In the genomic region with DNA sequence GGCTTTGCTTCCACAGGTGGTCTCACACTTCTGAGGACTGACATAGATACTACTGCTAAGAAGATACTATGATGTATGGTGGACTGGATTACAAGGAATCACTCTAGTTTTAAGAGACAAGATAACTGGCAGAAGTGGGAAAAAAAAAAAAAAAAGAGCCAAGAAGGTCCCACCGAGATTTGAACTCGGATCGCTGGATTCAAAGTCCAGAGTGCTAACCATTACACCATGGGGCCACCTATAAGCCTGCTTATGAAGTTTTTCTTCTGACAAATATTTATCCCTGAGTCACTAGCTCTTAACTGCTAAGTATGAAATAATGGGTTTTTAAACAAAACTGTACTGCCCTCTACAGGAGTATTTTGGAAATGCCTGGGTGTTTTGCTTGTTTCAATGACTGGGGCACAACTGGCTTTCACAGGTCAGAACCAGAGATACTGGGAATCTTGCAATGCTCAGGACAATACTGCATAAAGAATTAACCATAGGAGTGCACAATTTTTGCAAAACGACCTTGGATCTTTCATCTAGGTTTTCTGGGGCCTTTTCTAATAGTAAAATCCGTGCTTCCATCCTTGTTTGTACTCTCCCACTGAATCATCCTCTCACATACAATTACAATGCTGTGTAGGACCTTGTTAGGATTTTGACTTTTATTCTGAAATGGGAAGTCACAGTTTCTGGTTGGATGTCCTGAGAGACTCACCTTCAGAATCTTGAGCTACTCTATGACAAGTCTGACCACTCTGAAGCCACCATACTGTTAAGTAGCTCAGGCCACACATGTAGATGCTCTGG, we compare ENCODE assay signal across 8 cellular contexts.
DNase-seq lines count a peak whose midpoint lies in the region; ATAC-seq and TF ChIP-seq lines count a peak whose summit lies in the region.

No MANE protein-coding gene starts in this region.

- H3K9me3 Mint-ChIP-seq in memory B cell = no peaks in the 10 kb centered on the region

- no peak overlapping the region for H3K27ac ChIP-seq in dorsolateral prefrontal cortex
- no peak overlapping the region for H3K27ac ChIP-seq in tibial artery

- peak overlapping the region; percentile 87 for H3K27ac Mint-ChIP-seq in memory B cell

- intact Hi-C loops in dorsolateral prefrontal cortex (cut with DNase I) = loop anchor here in 1 of 2 donors (5.0 kb wide), 1 partner anchor 279 kb away; no protein-coding TSS in a partner anchor
- intact Hi-C loops in tibial artery (cut with DNase I; ENCODE audit: low total_unique reads) = loop anchor here (5.0 kb wide), 1 partner anchor 619 kb away; no protein-coding TSS in a partner anchor

- H3K4me3 ChIP-seq in dorsolateral prefrontal cortex (peak overlapping the region in 1 of 59 donors; percentile 8), tibial artery (no peak overlapping the region)

- ATAC-seq in HG03135 (IDR thresholded peaks at IDR 0.05; ENCODE audit: unreplicated experiment) (peak; percentile 50), memory B cell (ENCODE audit: low read depth) (peak; percentile 61)

- peaks cover 12% of the 10 kb centered on the region for H3K4me1 Mint-ChIP-seq in memory B cell

- DNase-seq in ACHN (peak; percentile 90), GM13976 (ENCODE audit: low spot score) (peak; percentile 59), NCI-H2171 (lab: John Stamatoyannopoulos, UW) (peak; percentile 47), UCSD-AML1 (lab: John Stamatoyannopoulos, UW; ENCODE audit: unreplicated experiment) (peak; percentile 24), dorsolateral prefrontal cortex (peak in 1 of 10 donors; percentile 40), memory B cell (ENCODE audit: low spot score in 2 of 2) (peak; percentile 76 to 84), tibial artery (no peak)

- H3K27me3 Mint-ChIP-seq in memory B cell = no peaks in the 10 kb centered on the region

- no peak overlapping the region for H3K4me3 Mint-ChIP-seq in memory B cell

- H3K27me3 ChIP-seq in dorsolateral prefrontal cortex (peaks cover 0 to 15% (median 0%) of the 10 kb centered on the region in 45 donors), tibial artery (no peaks in the 10 kb centered on the region)

- H3K4me1 ChIP-seq in tibial artery = peaks cover 0 to 15% (median 7%) of the 10 kb centered on the region in 4 donors

- TF ChIP-seq CTCF in GM13976 (IDR thresholded peaks at IDR 0.05; ENCODE audit: borderline replicate concordance, control extremely low read depth, extremely low read depth, insufficient read depth, missing control alignments) (peak; percentile 72), dorsolateral prefrontal cortex (IDR thresholded peaks at IDR 0.05 in 54 of 56, conservative IDR thresholded peaks at IDR 0.05 in 2 of 56; ENCODE audit: low read depth in 1 of 56, partially characterized antibody in 56 of 56) (peak; percentile 63 to 90 (median 82)), tibial artery (IDR thresholded peaks at IDR 0.05) (peak; percentile 80 to 85)

- no peaks in the 10 kb centered on the region for H3K9me3 ChIP-seq in tibial artery

- H3K36me3 Mint-ChIP-seq in memory B cell = no peaks in the 10 kb centered on the region

- in situ Hi-C loops in ACHN (cut with HindIII; ENCODE audit: low pct_ligation_motif_present, low pct_unique_long_range_greater_than_20kb, low sequenced_read_pairs) = no loop called here
- in situ Hi-C loops in GM13976 (cut with MboI; ENCODE audit: low sequenced_read_pairs, unreplicated experiment) = no loop called here

- H3K36me3 ChIP-seq in tibial artery = no peaks in the 10 kb centered on the region

Comparison
In these comparisons a context has a peak if more than half of its experiments do, and no peak if none do; other contexts are left out.
1. DNase-seq: peak in ACHN (single experiment), GM13976 (single experiment), NCI-H2171 (single experiment), UCSD-AML1 (single experiment) and memory B cell (2 of 2); none in tibial artery (0 of 2).
2. Peak in every context shown above with its lines, with median percentiles within 50 percentile points of each other: CTCF ChIP-seq.